ENCODE assay signal across 24 cellular contexts in the genomic region with DNA sequence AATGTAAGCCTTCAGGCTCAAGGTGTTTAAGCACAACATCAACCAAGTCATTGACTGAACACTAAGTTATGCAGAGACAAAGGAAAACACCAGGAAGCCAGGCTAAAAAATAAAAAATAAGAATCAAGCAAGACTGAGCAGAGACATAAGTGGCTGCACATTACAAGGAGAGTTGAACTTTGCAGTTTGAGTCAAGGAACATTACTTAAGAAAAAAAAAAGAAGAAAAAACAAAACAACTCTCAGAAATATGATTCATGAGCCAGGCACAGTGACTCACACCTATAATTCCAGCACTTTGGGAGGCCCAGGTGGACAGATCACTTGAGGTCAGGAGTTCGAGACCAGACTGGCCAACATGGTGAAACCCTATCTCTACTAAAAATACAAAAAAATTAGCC.
DNase-seq lines count a peak whose midpoint lies in the region; TF ChIP-seq lines count a peak whose summit lies in the region.
"Had no signal": no experiment of that assay in that cellular context is flagged by ENCODE, and none has a peak within 500 bp of the region (broad histone marks: within the 10 kb centered on the region; RNA-seq: fewer than 3 reads in every experiment).

No MANE protein-coding gene starts in this region.

- H3K27me3 Mint-ChIP-seq in HFFc6 (ENCODE audit: insufficient read depth) = peaks cover 13% of the 10 kb centered on the region
- H3K27me3 Mint-ChIP-seq: central memory CD8-positive, alpha-beta T cell had no signal

- 82 to 97% (median 89%) methylated on average over 1 of the region's 1 CpG for WGBS in adrenal gland, 4 donors

- H3K36me3 Mint-ChIP-seq in HFFc6 (ENCODE audit: low read depth) = peaks cover 14% of the 10 kb centered on the region; the same call in 1 of the 2 replicates
- H3K36me3 Mint-ChIP-seq: CD4-positive, alpha-beta memory T cell had no signal

- no peak overlapping the region for H3K4me3 Mint-ChIP-seq in HFFc6
- H3K4me3 Mint-ChIP-seq: CD4-positive, alpha-beta memory T cell; central memory CD8-positive, alpha-beta T cell; naive thymus-derived CD4-positive, alpha-beta T cell had no signal

- H3K4me1 Mint-ChIP-seq in HFFc6 (ENCODE audit: low read depth) = peaks cover 35% of the 10 kb centered on the region
- H3K4me1 Mint-ChIP-seq: CD4-positive, alpha-beta memory T cell; naive thymus-derived CD4-positive, alpha-beta T cell had no signal

- DNase-seq in HFFc6 (peak; percentile 5), amniotic stem cell (lab: John Stamatoyannopoulos, UW) (peak; percentile 8), fibroblast of the aortic adventitia (ENCODE audit: low read depth) (peak; percentile 56), adrenal gland (no peak), GM13976 (ENCODE audit: low spot score) (no peak)
- no peak for DNase-seq in activated CD4-positive, alpha-beta T cell treated with anti-CD3 and anti-CD28 coated beads, Interleukin-2, amount 50 U/mL, for 1 hour
- DNase-seq in stimulated activated naive CD4-positive, alpha-beta T cell treated with Interleukin-2 at 50 U/mL for 16 hours (lab: John Stamatoyannopoulos, UW) = no peak
- DNase-seq: activated CD4-positive, alpha-beta T cell treated with anti-CD3 and anti-CD28 coated beads for 4 hours; activated naive CD4-positive, alpha-beta T cell treated with Interleukin-2 at 50 U/mL for 16 hours; activated T-cell treated with anti-CD3 and anti-CD28 coated beads, Interleukin-2, amount 50 U/mL, for 48 hours; CD4-positive, alpha-beta memory T cell; dorsolateral prefrontal cortex; GDM1; naive thymus-derived CD4-positive, alpha-beta T cell; NCI-H1092; NCI-H2029 treated with DMSO at 0.1 percent for 48 hours; NCI-H2227 treated with DMSO at 0.1 percent for 48 hours; NCI-H748 treated with DMSO at 0.1 percent for 48 hours; nucleus accumbens; spleen; stimulated activated CD4-positive, alpha-beta T cell treated with anti-CD3 and anti-CD28 coated beads, Interleukin-4, amount 100 ng/mL, for 1 hour; stimulated activated naive CD8-positive, alpha-beta T cell treated with anti-CD3 and anti-CD28 coated beads, Interleukin-15, Interleukin-2, amounts not matched to agents 100 U/mL and 50 U/mL, for 24 hours had no signal

- no peak overlapping the region for H3K27ac Mint-ChIP-seq in HFFc6
- H3K27ac Mint-ChIP-seq: CD4-positive, alpha-beta memory T cell; naive thymus-derived CD4-positive, alpha-beta T cell had no signal

- H3K9me3 Mint-ChIP-seq in HFFc6 = no peaks in the 10 kb centered on the region; the same call in 1 of the 2 replicates

- in situ Hi-C loops in GM13976 (cut with MboI; ENCODE audit: low sequenced_read_pairs, unreplicated experiment) = no loop called here

- H3K9me3 ChIP-seq in adrenal gland (replicated peaks in 1 of 3) = no peaks in the 10 kb centered on the region

- H3K36me3 ChIP-seq in adrenal gland (replicated peaks in 1 of 2) = no peaks in the 10 kb centered on the region
- H3K36me3 ChIP-seq: spleen had no signal

- H3K4me3 ChIP-seq in fibroblast of the aortic adventitia (ENCODE audit: low read depth, low read length) = no peak overlapping the region
- H3K4me3 ChIP-seq in adrenal gland = no peak overlapping the region
- H3K4me3 ChIP-seq: dorsolateral prefrontal cortex, spleen had no signal

- no peak overlapping the region for H3K27ac ChIP-seq in adrenal gland
- H3K27ac ChIP-seq: foreskin keratinocyte, spleen had no signal

- TF ChIP-seq CTCF in HFFc6 (IDR thresholded peaks at IDR 0.05) (no peak), fibroblast of the aortic adventitia (IDR thresholded peaks at IDR 0.05; ENCODE audit: insufficient read depth, low read length) (no peak), adrenal gland (IDR thresholded peaks at IDR 0.05) (no peak), GM13976 (IDR thresholded peaks at IDR 0.05; ENCODE audit: borderline replicate concordance, control extremely low read depth, extremely low read depth, insufficient read depth, missing control alignments) (no peak)

- TF ChIP-seq POLR2A in adrenal gland (IDR thresholded peaks at IDR 0.05) = no peak

- intact Hi-C loops in adrenal gland (cut with DNase I) = no loop called here

- no peaks in the 10 kb centered on the region for H3K4me1 ChIP-seq in adrenal gland (replicated peaks in 1 of 2)
- H3K4me1 ChIP-seq: foreskin keratinocyte, spleen had no signal

- H3K27me3 ChIP-seq in adrenal gland = no peaks in the 10 kb centered on the region
- H3K27me3 ChIP-seq: foreskin keratinocyte, spleen had no signal

Comparison
In these comparisons a context has a peak if more than half of its experiments do, and no peak if none do; other contexts are left out.
1. DNase-seq: peak in HFFc6 (single experiment), amniotic stem cell (single experiment) and fibroblast of the aortic adventitia (single experiment); none in activated CD4-positive, alpha-beta T cell treated with anti-CD3 and anti-CD28 coated beads, Interleukin-2, amount 50 U/mL, for 1 hour (single experiment), adrenal gland (0 of 7), stimulated activated naive CD4-positive, alpha-beta T cell treated with Interleukin-2 at 50 U/mL for 16 hours (single experiment) and GM13976 (single experiment).